ENCODE assay signal across 19 cellular contexts in the genomic region with DNA sequence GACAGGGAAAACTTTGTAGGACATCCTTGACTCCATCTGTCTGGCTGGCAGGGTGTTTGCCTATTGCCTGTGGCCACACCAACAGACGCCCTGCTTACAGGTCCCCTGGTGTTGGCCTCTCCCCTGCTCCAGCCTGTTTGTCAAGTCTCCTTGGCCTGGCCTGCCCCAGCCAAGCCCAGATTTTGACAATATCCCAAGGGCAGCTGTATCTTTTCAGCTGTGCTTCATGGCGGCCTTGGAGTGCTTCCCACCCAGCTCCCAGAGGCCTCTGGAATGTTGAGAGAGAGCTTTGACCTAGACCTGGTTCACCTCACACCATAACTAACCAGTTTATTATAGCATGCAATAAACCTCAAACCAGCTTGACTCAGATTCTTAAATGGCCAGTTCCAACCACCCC.
"Had no signal": no experiment of that assay in that cellular context is flagged by ENCODE, and none has a peak within 500 bp of the region (broad histone marks: within the 10 kb centered on the region; RNA-seq: fewer than 3 reads in every experiment).

No MANE protein-coding gene starts in this region.

- H3K27ac Mint-ChIP-seq: effector memory CD8-positive, alpha-beta T cell; mesothelial cell of epicardium; naive thymus-derived CD8-positive, alpha-beta T cell; progenitor cell of endocrine pancreas; stimulated activated naive B cell treated with anti-CD40 and anti-IgM and Interleukin-4, amounts not matched to agents 10 μg/mL and 1 μg/mL and 100 μg/mL, for 72 hours; stimulated activated naive CD8-positive, alpha-beta T cell treated with anti-CD3 and anti-CD28 coated beads, Interleukin-15, Interleukin-2, amounts not matched to agents 100 ng/mL and 50 ng/mL, for 24 hours had no signal

- H3K4me3 ChIP-seq: left lung, right lobe of liver, transverse colon, upper lobe of right lung, vagina had no signal

- H3K4me1 Mint-ChIP-seq: mesothelial cell of epicardium; naive thymus-derived CD8-positive, alpha-beta T cell; stimulated activated naive B cell treated with anti-CD40 and anti-IgM and Interleukin-4, amounts not matched to agents 10 μg/mL and 1 μg/mL and 100 μg/mL, for 72 hours had no signal

- H3K36me3 ChIP-seq: left lung, right lobe of liver, transverse colon, upper lobe of right lung, vagina had no signal

- H3K27ac ChIP-seq: left lung, parathyroid adenoma, right lobe of liver, transverse colon, upper lobe of right lung, vagina had no signal

- H3K9me3 Mint-ChIP-seq: effector memory CD8-positive, alpha-beta T cell had no signal

- H3K27me3 Mint-ChIP-seq: effector memory CD8-positive, alpha-beta T cell; naive thymus-derived CD8-positive, alpha-beta T cell; stimulated activated naive B cell treated with anti-CD40 and anti-IgM and Interleukin-4, amounts not matched to agents 10 μg/mL and 1 μg/mL and 100 μg/mL, for 72 hours; stimulated activated naive CD8-positive, alpha-beta T cell treated with anti-CD3 and anti-CD28 coated beads, Interleukin-15, Interleukin-2, amounts not matched to agents 100 ng/mL and 50 ng/mL, for 24 hours had no signal

- H3K36me3 Mint-ChIP-seq: mesothelial cell of epicardium; naive thymus-derived CD8-positive, alpha-beta T cell; stimulated activated naive B cell treated with anti-CD40 and anti-IgM and Interleukin-4, amounts not matched to agents 10 μg/mL and 1 μg/mL and 100 μg/mL, for 72 hours had no signal

- H3K4me3 Mint-ChIP-seq: effector memory CD8-positive, alpha-beta T cell; mesothelial cell of epicardium; naive thymus-derived CD8-positive, alpha-beta T cell; stimulated activated naive B cell treated with anti-CD40 and anti-IgM and Interleukin-4, amounts not matched to agents 10 μg/mL and 1 μg/mL and 100 μg/mL, for 72 hours; stimulated activated naive CD8-positive, alpha-beta T cell treated with anti-CD3 and anti-CD28 coated beads, Interleukin-15, Interleukin-2, amounts not matched to agents 100 ng/mL and 50 ng/mL, for 24 hours had no signal

- H3K27me3 ChIP-seq: left lung, right lobe of liver, transverse colon, upper lobe of right lung, vagina had no signal

- H3K9me3 ChIP-seq: left lung, right lobe of liver, transverse colon, upper lobe of right lung, vagina had no signal

- H3K4me1 ChIP-seq: left lung, parathyroid adenoma, right lobe of liver, transverse colon, upper lobe of right lung, vagina had no signal

- DNase-seq: cortex of kidney; effector memory CD8-positive, alpha-beta T cell; erythroblast; left lung; mesenchymal stem cell; naive thymus-derived CD8-positive, alpha-beta T cell; occipital lobe; right lobe of liver; small intestine; stimulated activated CD4-positive, alpha-beta T cell treated with anti-CD3 and anti-CD28 coated beads, Interleukin-15, amount 100 ng/mL, for 24 hours; stimulated activated CD4-positive, alpha-beta T cell treated with anti-CD3 and anti-CD28 coated beads, Interleukin-2, amount 100 ng/mL, for 48 hours; stimulated activated naive B cell treated with anti-CD40 and anti-IgM and Interleukin-4, amounts not matched to agents 10 μg/mL and 1 μg/mL and 100 μg/mL, for 72 hours; transverse colon; upper lobe of right lung had no signal
